ENCODE assay signal across 8 cellular contexts in genomic region chr3:152444029-152444641, GRCh38.
DNase-seq lines count a peak whose midpoint lies in the region; ATAC-seq and TF ChIP-seq lines count a peak whose summit lies in the region.

No MANE protein-coding gene starts in this region.

- H3K27me3 Mint-ChIP-seq in natural killer cell (ENCODE audit: low read depth in 2 of 2), result no peaks in the 10 kb centered on the region

- H3K27ac Mint-ChIP-seq in natural killer cell, result peak overlapping the region; percentile 84 to 85

- intact Hi-C loops in natural killer cell (cut with micrococcal nuclease), result loop anchor here (1.0 to 10.0 kb wide), 3 partner anchors 119 to 372 kb away; no protein-coding TSS in a partner anchor

- no peak for TF ChIP-seq POLR2A in erythroblast (IDR thresholded peaks at IDR 0.05; ENCODE audit: low read length)

- TF ChIP-seq CTCF in natural killer cell (IDR thresholded peaks at IDR 0.05), result peak; percentile 70

- H3K4me1 Mint-ChIP-seq in natural killer cell, result peaks cover 61% of the 10 kb centered on the region in 2 donors

- no peaks in the 10 kb centered on the region for H3K36me3 Mint-ChIP-seq in natural killer cell

- DNase-seq in NCI-H146 (lab: John Stamatoyannopoulos, UW), result peak; percentile 22
- DNase-seq in NCI-H146 treated with DMSO at 0.1 percent for 48 hours (lab: John Stamatoyannopoulos, UW; ENCODE audit: unreplicated experiment), result no peak
- DNase-seq in HT1080 (ENCODE audit: low read depth), result peak; percentile 66
- DNase-seq in SHP77 treated with DMSO at 0.1 percent for 48 hours (lab: John Stamatoyannopoulos, UW), result peak; percentile 18
- DNase-seq in erythroblast (lab: John Stamatoyannopoulos, UW), result peak; percentile 55 to 72
- no peak for DNase-seq in natural killer cell

- peak; percentile 58 to 72 (median 70) for ATAC-seq in natural killer cell
- ATAC-seq in HG03025 (IDR thresholded peaks at IDR 0.05; ENCODE audit: low FRiP score, unreplicated experiment), result no peak
- ATAC-seq in HG03280 (IDR thresholded peaks at IDR 0.05; ENCODE audit: unreplicated experiment), result no peak

- H3K9me3 Mint-ChIP-seq in natural killer cell, result no peaks in the 10 kb centered on the region

- no peak overlapping the region for H3K4me3 Mint-ChIP-seq in natural killer cell

Comparison
In these comparisons a context has a peak if more than half of its experiments do, and no peak if none do; other contexts are left out.
1. DNase-seq: peak in NCI-H146 (single experiment), HT1080 (single experiment), SHP77 treated with DMSO at 0.1 percent for 48 hours (single experiment) and erythroblast (2 of 2); none in NCI-H146 treated with DMSO at 0.1 percent for 48 hours (single experiment) and natural killer cell (single experiment).
2. ATAC-seq: peak in natural killer cell (3 of 3); none in HG03025 (single experiment) and HG03280 (single experiment).